ENCODE assay signal across 10 cellular contexts in genomic region chr5:132479073-132479811, GRCh38. TPM values are rescaled to one million over a fixed set of nuclear protein-coding genes. Genes with fewer than 3 reads are reported as not detected.
DNase-seq lines count a peak whose midpoint lies in the region; ATAC-seq and TF ChIP-seq lines count a peak whose summit lies in the region.
"Had no signal": no experiment of that assay in that cellular context is flagged by ENCODE, and none has a peak within 500 bp of the region (broad histone marks: within the 10 kb centered on the region; RNA-seq: fewer than 3 reads in every experiment).

No MANE protein-coding gene starts in this region.

- POLR2A ChIA-PET in WTC11 (lab: Charles Lee), result interaction anchor here (1.2 to 1.7 kb wide), 2 partner anchors 11 kb away, joined by 3 to 13 read pairs; partner anchors contain the start of gene IRF1

- H3K27ac Mint-ChIP-seq in T-helper 17 cell, result peak overlapping the region; percentile 100
- H3K27ac Mint-ChIP-seq in natural killer cell treated with Interleukin-12 subunit alpha and Interleukin-12 subunit beta and Interleukin-15 and Interleukin-18, amount 100 ng/mL, for 72 hours, result peak overlapping the region; percentile 90 to 97
- no peak overlapping the region for H3K27ac Mint-ChIP-seq in WTC11

- ATAC-seq in GM18511 (IDR thresholded peaks at IDR 0.05; ENCODE audit: unreplicated experiment), result peak; percentile 67
- peak; percentile 36 for ATAC-seq in GM21825 (IDR thresholded peaks at IDR 0.05; ENCODE audit: unreplicated experiment)
- no peak for ATAC-seq in T-helper 17 cell
- ATAC-seq in natural killer cell treated with Interleukin-12 subunit alpha and Interleukin-12 subunit beta and Interleukin-15 and Interleukin-18, amount 100 ng/mL, for 72 hours, result peak; percentile 1 to 15
- ATAC-seq in WTC11, result no peak

- CTCF ChIA-PET in WTC11 (lab: Charles Lee), result interaction anchor here (0.9 to 4.7 kb wide), 5 partner anchors 12 to 52 kb away, joined by 3 to 21 read pairs (median 5); partner anchors contain the start of gene IRF1

- H3K4me3 Mint-ChIP-seq in T-helper 17 cell, result peak overlapping the region; percentile 69
- peak overlapping the region; percentile 16 for H3K4me3 Mint-ChIP-seq in natural killer cell treated with Interleukin-12 subunit alpha and Interleukin-12 subunit beta and Interleukin-15 and Interleukin-18, amount 100 ng/mL, for 72 hours
- H3K4me3 Mint-ChIP-seq in WTC11, result no peak overlapping the region
- H3K4me3 Mint-ChIP-seq: nephron had no signal

- H3K9me3 Mint-ChIP-seq in natural killer cell treated with Interleukin-12 subunit alpha and Interleukin-12 subunit beta and Interleukin-15 and Interleukin-18, amount 100 ng/mL, for 72 hours, result no peaks in the 10 kb centered on the region
- no peaks in the 10 kb centered on the region for H3K9me3 Mint-ChIP-seq in WTC11
- H3K9me3 Mint-ChIP-seq: nephron had no signal

- TF ChIP-seq CTCF in WTC11 (IDR thresholded peaks at IDR 0.05), result no peak

- H3K27me3 Mint-ChIP-seq in T-helper 17 cell, result no peaks in the 10 kb centered on the region
- no peaks in the 10 kb centered on the region for H3K27me3 Mint-ChIP-seq in natural killer cell treated with Interleukin-12 subunit alpha and Interleukin-12 subunit beta and Interleukin-15 and Interleukin-18, amount 100 ng/mL, for 72 hours
- H3K27me3 Mint-ChIP-seq in WTC11 (ENCODE audit: low read depth), result no peaks in the 10 kb centered on the region

- H3K4me1 Mint-ChIP-seq in T-helper 17 cell (peaks cover 68% of the 10 kb centered on the region), WTC11 (peaks cover 10% of the 10 kb centered on the region)
- H3K4me1 Mint-ChIP-seq in natural killer cell treated with Interleukin-12 subunit alpha and Interleukin-12 subunit beta and Interleukin-15 and Interleukin-18, amount 100 ng/mL, for 72 hours (ENCODE audit: low read depth in 2 of 2), result peaks cover 76% of the 10 kb centered on the region in 2 donors

- H3K36me3 Mint-ChIP-seq in T-helper 17 cell (ENCODE audit: low read depth) (no peaks in the 10 kb centered on the region), WTC11 (peaks cover 10% of the 10 kb centered on the region)
- H3K36me3 Mint-ChIP-seq in natural killer cell treated with Interleukin-12 subunit alpha and Interleukin-12 subunit beta and Interleukin-15 and Interleukin-18, amount 100 ng/mL, for 72 hours, result peaks cover 6% of the 10 kb centered on the region

- H3K9me3 ChIP-seq in T-helper 17 cell (ENCODE audit: control insufficient read depth, low read length, poor library complexity, severe bottlenecking), result no peaks in the 10 kb centered on the region

- DNase-seq in T-helper 17 cell (no peak), WTC11 (ENCODE audit: low spot score) (no peak), D341Med (ENCODE audit: low spot score) (no peak), A172 (ENCODE audit: low spot score) (no peak)
- peak; percentile 61 for DNase-seq in natural killer cell treated with Interleukin-12 subunit alpha and Interleukin-12 subunit beta and Interleukin-15 and Interleukin-18, amount 100 ng/mL, for 72 hours (ENCODE audit: low spot score)
- DNase-seq in stimulated activated CD4-positive, alpha-beta T cell treated with anti-CD3 and anti-CD28 coated beads, Interleukin-4, amount 100 ng/mL, for 1 hour, result no peak
- DNase-seq: NK-92 treated with Interleukin-12 subunit alpha and Interleukin-12 subunit beta, amount 100 ng/mL, for 24 hours had no signal

TF ChIP-seq in WTC11, 78 proteins besides CTCF, POLR2A, EP300 and RAD21:
- TF ChIP-seq E2F5 (CRISPR knock-in tag; IDR thresholded peaks at IDR 0.05) (no peak), NR1H2 (CRISPR knock-in tag; IDR thresholded peaks at IDR 0.05) (no peak), USF1 (CRISPR knock-in tag; IDR thresholded peaks at IDR 0.05) (no peak)

RNA-seq across cellular contexts. Expression of gene IRF1, which starts 11.3 kb away (rescaled TPM):
- total RNA-seq in T-helper 17 cell, result 100 to 1,000 TPM; 590 to 639 TPM
- total RNA-seq in natural killer cell treated with Interleukin-12 subunit alpha and Interleukin-12 subunit beta and Interleukin-15 and Interleukin-18, amount 100 ng/mL, for 72 hours, result 100 to 1,000 TPM; 351 to 512 TPM
- total RNA-seq in WTC11 (2021), result 8.8 to 9.8 TPM (median 9.4 TPM) in 3 replicates
- 4.0 and 9.1 TPM in 2 replicates for total RNA-seq in A172 (2014; rRNA removed; shearing (Covaris generic))

Comparison
In these comparisons a context has a peak if more than half of its experiments do, and no peak if none do; other contexts are left out.
1. ATAC-seq: peak in GM18511 (single experiment), GM21825 (single experiment) and natural killer cell treated with Interleukin-12 subunit alpha and Interleukin-12 subunit beta and Interleukin-15 and Interleukin-18, amount 100 ng/mL, for 72 hours (2 of 2); none in T-helper 17 cell (single experiment) and WTC11 (single experiment).
2. RNA of gene IRF1, which starts 11.3 kb away (total RNA-seq): 590 to 639 TPM in T-helper 17 cell and 351 to 512 TPM in natural killer cell treated with Interleukin-12 subunit alpha and Interleukin-12 subunit beta and Interleukin-15 and Interleukin-18, amount 100 ng/mL, for 72 hours; 8.8 to 9.8 TPM in WTC11 and 4.0 to 9.1 TPM in A172; every median in the first group is over 10 times any median in the second.